1 cellular context compared by ENCODE assay signal in the genomic region with DNA sequence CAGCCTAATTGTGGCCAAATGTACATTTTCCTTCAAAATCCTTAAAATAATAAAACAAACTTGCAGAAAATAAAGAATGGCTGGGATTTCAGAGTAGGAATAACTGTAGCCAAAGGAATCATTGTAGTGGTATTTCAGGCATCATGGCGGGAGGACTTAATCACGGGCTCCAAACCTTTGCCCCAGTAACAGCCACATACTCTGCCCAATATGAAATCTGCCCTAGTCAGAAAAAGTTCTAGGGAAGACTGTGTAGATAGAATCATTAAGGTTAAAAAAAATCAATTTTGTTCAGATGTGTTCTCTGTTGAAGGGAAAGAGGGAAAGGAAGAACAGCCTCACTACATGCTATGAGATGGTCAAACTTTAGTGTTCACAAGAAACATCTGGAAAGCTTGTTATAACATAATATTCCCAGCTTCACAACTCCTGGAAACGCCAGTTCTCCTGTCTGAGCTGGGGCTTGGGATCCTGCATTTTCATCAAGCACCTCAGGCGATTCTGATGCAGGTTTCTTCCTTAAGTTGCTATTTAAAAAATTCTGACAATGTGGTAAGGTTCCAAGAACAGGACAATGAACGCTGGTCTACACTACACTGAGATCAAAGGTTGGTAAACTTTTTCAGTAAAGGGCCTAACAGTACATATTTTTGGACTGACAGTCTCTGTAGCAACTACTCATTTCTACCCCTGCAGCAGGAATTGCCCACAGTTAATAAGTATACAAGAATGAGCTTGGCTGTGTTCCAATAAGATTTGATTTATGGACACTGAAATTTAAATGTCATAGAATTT.
TF ChIP-seq lines count a peak whose summit lies in the region.

No MANE protein-coding gene starts in this region.

TF ChIP-seq in HepG2, 621 proteins besides CTCF, POLR2A, EP300 and RAD21 (continued from another document):
- TF ChIP-seq, protein P1, sequence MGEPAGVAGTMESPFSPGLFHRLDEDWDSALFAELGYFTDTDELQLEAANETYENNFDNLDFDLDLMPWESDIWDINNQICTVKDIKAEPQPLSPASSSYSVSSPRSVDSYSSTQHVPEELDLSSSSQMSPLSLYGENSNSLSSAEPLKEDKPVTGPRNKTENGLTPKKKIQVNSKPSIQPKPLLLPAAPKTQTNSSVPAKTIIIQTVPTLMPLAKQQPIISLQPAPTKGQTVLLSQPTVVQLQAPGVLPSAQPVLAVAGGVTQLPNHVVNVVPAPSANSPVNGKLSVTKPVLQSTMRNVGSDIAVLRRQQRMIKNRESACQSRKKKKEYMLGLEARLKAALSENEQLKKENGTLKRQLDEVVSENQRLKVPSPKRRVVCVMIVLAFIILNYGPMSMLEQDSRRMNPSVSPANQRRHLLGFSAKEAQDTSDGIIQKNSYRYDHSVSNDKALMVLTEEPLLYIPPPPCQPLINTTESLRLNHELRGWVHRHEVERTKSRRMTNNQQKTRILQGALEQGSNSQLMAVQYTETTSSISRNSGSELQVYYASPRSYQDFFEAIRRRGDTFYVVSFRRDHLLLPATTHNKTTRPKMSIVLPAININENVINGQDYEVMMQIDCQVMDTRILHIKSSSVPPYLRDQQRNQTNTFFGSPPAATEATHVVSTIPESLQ (CRISPR knock-in tag; conservative IDR thresholded peaks at IDR 0.05) = no peak
- TF ChIP-seq ZBTB8A (CRISPR knock-in tag; IDR thresholded peaks at IDR 0.05; ENCODE audit: borderline replicate concordance, low read depth) (no peak), ELF4 (CRISPR knock-in tag; IDR thresholded peaks at IDR 0.05; ENCODE audit: borderline replicate concordance) (no peak), ASH2L (IDR thresholded peaks at IDR 0.05; ENCODE audit: insufficient read length, low read depth, low read length) (peak; percentile 61), POGZ (CRISPR knock-in tag; IDR thresholded peaks at IDR 0.05) (no peak), RFX3 (CRISPR knock-in tag; IDR thresholded peaks at IDR 0.05) (no peak), ATF7-NPFF (CRISPR knock-in tag; IDR thresholded peaks at IDR 0.05; ENCODE audit: low read depth) (no peak), SMAD3 (CRISPR knock-in tag; IDR thresholded peaks at IDR 0.05) (0 out of 2 replicates have a peak, but pooled peaks have one; percentile 23), ZNF605 (CRISPR knock-in tag; IDR thresholded peaks at IDR 0.05) (no peak), ZNF260 (CRISPR knock-in tag; IDR thresholded peaks at IDR 0.05; ENCODE audit: borderline replicate concordance, low read depth) (no peak), RBM39 (IDR thresholded peaks at IDR 0.05; ENCODE audit: low read depth, low read length, poor library complexity, severe bottlenecking) (no peak), GABPB1 (CRISPR knock-in tag; IDR thresholded peaks at IDR 0.05) (no peak), FOXA3 (CRISPR knock-in tag; IDR thresholded peaks at IDR 0.05) (peak; percentile 48), ZNF670 (CRISPR knock-in tag; IDR thresholded peaks at IDR 0.05; ENCODE audit: borderline replicate concordance) (no peak), GATAD2A (CRISPR knock-in tag; IDR thresholded peaks at IDR 0.05) (peak; percentile 83), TRIM24 (CRISPR knock-in tag; IDR thresholded peaks at IDR 0.05) (no peak), ZNF430 (CRISPR knock-in tag; IDR thresholded peaks at IDR 0.05) (no peak), ZNF839 (CRISPR knock-in tag; IDR thresholded peaks at IDR 0.05; ENCODE audit: borderline replicate concordance) (no peak), ONECUT2 (CRISPR knock-in tag; IDR thresholded peaks at IDR 0.05) (no peak)
- TF ChIP-seq, protein P2, sequence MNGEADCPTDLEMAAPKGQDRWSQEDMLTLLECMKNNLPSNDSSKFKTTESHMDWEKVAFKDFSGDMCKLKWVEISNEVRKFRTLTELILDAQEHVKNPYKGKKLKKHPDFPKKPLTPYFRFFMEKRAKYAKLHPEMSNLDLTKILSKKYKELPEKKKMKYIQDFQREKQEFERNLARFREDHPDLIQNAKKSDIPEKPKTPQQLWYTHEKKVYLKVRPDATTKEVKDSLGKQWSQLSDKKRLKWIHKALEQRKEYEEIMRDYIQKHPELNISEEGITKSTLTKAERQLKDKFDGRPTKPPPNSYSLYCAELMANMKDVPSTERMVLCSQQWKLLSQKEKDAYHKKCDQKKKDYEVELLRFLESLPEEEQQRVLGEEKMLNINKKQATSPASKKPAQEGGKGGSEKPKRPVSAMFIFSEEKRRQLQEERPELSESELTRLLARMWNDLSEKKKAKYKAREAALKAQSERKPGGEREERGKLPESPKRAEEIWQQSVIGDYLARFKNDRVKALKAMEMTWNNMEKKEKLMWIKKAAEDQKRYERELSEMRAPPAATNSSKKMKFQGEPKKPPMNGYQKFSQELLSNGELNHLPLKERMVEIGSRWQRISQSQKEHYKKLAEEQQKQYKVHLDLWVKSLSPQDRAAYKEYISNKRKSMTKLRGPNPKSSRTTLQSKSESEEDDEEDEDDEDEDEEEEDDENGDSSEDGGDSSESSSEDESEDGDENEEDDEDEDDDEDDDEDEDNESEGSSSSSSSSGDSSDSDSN (CRISPR knock-in tag; IDR thresholded peaks at IDR 0.05) = no peak
- TF ChIP-seq, protein P3, sequence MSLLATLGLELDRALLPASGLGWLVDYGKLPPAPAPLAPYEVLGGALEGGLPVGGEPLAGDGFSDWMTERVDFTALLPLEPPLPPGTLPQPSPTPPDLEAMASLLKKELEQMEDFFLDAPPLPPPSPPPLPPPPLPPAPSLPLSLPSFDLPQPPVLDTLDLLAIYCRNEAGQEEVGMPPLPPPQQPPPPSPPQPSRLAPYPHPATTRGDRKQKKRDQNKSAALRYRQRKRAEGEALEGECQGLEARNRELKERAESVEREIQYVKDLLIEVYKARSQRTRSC (CRISPR knock-in tag; IDR thresholded peaks at IDR 0.05; ENCODE audit: low read depth) = no peak
- TF ChIP-seq, protein P4, sequence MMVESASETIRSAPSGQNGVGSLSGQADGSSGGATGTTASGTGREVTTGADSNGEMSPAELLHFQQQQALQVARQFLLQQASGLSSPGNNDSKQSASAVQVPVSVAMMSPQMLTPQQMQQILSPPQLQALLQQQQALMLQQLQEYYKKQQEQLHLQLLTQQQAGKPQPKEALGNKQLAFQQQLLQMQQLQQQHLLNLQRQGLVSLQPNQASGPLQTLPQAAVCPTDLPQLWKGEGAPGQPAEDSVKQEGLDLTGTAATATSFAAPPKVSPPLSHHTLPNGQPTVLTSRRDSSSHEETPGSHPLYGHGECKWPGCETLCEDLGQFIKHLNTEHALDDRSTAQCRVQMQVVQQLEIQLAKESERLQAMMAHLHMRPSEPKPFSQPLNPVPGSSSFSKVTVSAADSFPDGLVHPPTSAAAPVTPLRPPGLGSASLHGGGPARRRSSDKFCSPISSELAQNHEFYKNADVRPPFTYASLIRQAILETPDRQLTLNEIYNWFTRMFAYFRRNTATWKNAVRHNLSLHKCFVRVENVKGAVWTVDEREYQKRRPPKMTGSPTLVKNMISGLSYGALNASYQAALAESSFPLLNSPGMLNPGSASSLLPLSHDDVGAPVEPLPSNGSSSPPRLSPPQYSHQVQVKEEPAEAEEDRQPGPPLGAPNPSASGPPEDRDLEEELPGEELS (CRISPR knock-in tag; IDR thresholded peaks at IDR 0.05) = peak; percentile 26; the same call in 1 of the 2 replicates
- TF ChIP-seq, protein P5, sequence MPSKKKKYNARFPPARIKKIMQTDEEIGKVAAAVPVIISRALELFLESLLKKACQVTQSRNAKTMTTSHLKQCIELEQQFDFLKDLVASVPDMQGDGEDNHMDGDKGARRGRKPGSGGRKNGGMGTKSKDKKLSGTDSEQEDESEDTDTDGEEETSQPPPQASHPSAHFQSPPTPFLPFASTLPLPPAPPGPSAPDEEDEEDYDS (CRISPR knock-in tag; IDR thresholded peaks at IDR 0.05) = no peak
- TF ChIP-seq, protein P6, sequence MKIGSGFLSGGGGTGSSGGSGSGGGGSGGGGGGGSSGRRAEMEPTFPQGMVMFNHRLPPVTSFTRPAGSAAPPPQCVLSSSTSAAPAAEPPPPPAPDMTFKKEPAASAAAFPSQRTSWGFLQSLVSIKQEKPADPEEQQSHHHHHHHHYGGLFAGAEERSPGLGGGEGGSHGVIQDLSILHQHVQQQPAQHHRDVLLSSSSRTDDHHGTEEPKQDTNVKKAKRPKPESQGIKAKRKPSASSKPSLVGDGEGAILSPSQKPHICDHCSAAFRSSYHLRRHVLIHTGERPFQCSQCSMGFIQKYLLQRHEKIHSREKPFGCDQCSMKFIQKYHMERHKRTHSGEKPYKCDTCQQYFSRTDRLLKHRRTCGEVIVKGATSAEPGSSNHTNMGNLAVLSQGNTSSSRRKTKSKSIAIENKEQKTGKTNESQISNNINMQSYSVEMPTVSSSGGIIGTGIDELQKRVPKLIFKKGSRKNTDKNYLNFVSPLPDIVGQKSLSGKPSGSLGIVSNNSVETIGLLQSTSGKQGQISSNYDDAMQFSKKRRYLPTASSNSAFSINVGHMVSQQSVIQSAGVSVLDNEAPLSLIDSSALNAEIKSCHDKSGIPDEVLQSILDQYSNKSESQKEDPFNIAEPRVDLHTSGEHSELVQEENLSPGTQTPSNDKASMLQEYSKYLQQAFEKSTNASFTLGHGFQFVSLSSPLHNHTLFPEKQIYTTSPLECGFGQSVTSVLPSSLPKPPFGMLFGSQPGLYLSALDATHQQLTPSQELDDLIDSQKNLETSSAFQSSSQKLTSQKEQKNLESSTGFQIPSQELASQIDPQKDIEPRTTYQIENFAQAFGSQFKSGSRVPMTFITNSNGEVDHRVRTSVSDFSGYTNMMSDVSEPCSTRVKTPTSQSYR (CRISPR knock-in tag; IDR thresholded peaks at IDR 0.05; ENCODE audit: borderline replicate concordance) = no peak
- TF ChIP-seq, protein P7, sequence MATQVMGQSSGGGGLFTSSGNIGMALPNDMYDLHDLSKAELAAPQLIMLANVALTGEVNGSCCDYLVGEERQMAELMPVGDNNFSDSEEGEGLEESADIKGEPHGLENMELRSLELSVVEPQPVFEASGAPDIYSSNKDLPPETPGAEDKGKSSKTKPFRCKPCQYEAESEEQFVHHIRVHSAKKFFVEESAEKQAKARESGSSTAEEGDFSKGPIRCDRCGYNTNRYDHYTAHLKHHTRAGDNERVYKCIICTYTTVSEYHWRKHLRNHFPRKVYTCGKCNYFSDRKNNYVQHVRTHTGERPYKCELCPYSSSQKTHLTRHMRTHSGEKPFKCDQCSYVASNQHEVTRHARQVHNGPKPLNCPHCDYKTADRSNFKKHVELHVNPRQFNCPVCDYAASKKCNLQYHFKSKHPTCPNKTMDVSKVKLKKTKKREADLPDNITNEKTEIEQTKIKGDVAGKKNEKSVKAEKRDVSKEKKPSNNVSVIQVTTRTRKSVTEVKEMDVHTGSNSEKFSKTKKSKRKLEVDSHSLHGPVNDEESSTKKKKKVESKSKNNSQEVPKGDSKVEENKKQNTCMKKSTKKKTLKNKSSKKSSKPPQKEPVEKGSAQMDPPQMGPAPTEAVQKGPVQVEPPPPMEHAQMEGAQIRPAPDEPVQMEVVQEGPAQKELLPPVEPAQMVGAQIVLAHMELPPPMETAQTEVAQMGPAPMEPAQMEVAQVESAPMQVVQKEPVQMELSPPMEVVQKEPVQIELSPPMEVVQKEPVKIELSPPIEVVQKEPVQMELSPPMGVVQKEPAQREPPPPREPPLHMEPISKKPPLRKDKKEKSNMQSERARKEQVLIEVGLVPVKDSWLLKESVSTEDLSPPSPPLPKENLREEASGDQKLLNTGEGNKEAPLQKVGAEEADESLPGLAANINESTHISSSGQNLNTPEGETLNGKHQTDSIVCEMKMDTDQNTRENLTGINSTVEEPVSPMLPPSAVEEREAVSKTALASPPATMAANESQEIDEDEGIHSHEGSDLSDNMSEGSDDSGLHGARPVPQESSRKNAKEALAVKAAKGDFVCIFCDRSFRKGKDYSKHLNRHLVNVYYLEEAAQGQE (IDR thresholded peaks at IDR 0.05; ENCODE audit: borderline replicate concordance in 1 of 2, low read depth in 1 of 2, low read length in 2 of 2) = no peak
